Comparison of ENCODE assay signal across 15 cellular contexts in the genomic region with DNA sequence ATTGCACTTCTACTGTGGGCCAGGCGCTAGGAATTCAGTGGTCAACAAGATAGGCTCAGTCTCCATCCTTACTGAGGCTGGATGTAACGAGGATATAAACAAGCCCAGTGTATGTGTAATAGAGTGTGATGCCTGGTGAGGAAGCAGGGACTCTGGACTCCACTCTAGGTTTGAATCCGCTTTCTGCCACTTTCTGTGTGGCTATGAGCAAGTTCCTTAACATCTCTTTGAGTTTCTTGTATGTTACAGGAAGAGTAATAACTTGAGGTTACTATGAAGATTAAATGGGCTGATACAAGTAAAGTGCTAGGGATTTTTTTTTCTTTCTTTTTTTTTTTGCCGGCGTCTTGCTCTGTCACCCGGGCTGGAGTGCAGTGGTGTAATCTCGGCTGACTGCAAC. TPM values are rescaled to one million over a fixed set of nuclear protein-coding genes. Genes with fewer than 3 reads are reported as not detected.
DNase-seq lines count a peak whose midpoint lies in the region; ATAC-seq and TF ChIP-seq lines count a peak whose summit lies in the region.
"Had no signal": no experiment of that assay in that cellular context is flagged by ENCODE, and none has a peak within 500 bp of the region (broad histone marks: within the 10 kb centered on the region; RNA-seq: fewer than 3 reads in every experiment).

No MANE protein-coding gene starts in this region.

- H3K9me3 Mint-ChIP-seq in activated CD8-positive, alpha-beta memory T cell treated with anti-CD3 and anti-CD28 coated beads, Interleukin-2, amount 10 ng/mL, durations not matched to agents 7 days and 5 days (ENCODE audit: low read depth): no peaks in the 10 kb centered on the region
- H3K9me3 Mint-ChIP-seq in activated T-helper 1 cell treated with anti-CD3 and anti-CD28 coated beads, Interleukin-12 subunit alpha, Interleukin-12 subunit beta, Interleukin-2, Interleukin-4 antibody, amounts not matched to agents 30 ng/mL and 10 ng/mL and 1 ng/mL, durations not matched to agents 14 hours and 24 hours and 36 hours: no peaks in the 10 kb centered on the region

- H3K9me3 ChIP-seq in Peyer's patch (no peaks in the 10 kb centered on the region), left ventricle myocardium inferior (replicated peaks) (no peaks in the 10 kb centered on the region)
- H3K9me3 ChIP-seq: tibial artery had no signal

- no peaks in the 10 kb centered on the region for H3K27me3 Mint-ChIP-seq in activated CD8-positive, alpha-beta memory T cell treated with anti-CD3 and anti-CD28 coated beads, Interleukin-2, amount 10 ng/mL, durations not matched to agents 7 days and 5 days
- H3K27me3 Mint-ChIP-seq in activated T-helper 1 cell treated with anti-CD3 and anti-CD28 coated beads, Interleukin-12 subunit alpha, Interleukin-12 subunit beta, Interleukin-2, Interleukin-4 antibody, amounts not matched to agents 30 ng/mL and 10 ng/mL and 1 ng/mL, durations not matched to agents 14 hours and 24 hours and 36 hours (ENCODE audit: insufficient read depth): no peaks in the 10 kb centered on the region

- H3K27ac ChIP-seq in Peyer's patch (no peak overlapping the region), left ventricle myocardium inferior (replicated peaks) (no peak overlapping the region)
- H3K27ac ChIP-seq: RWPE1, tibial artery had no signal

- peak overlapping the region; percentile 36 for H3K4me3 Mint-ChIP-seq in activated CD8-positive, alpha-beta memory T cell treated with anti-CD3 and anti-CD28 coated beads, Interleukin-2, amount 10 ng/mL, durations not matched to agents 7 days and 5 days
- H3K4me3 Mint-ChIP-seq in activated T-helper 1 cell treated with anti-CD3 and anti-CD28 coated beads, Interleukin-12 subunit alpha, Interleukin-12 subunit beta, Interleukin-2, Interleukin-4 antibody, amounts not matched to agents 30 ng/mL and 10 ng/mL and 1 ng/mL, durations not matched to agents 14 hours and 24 hours and 36 hours: peak overlapping the region; percentile 72

- H3K36me3 ChIP-seq in Peyer's patch: no peaks in the 10 kb centered on the region
- H3K36me3 ChIP-seq in left ventricle myocardium inferior: no peaks in the 10 kb centered on the region
- H3K36me3 ChIP-seq: tibial artery had no signal

- no peak overlapping the region for H3K4me3 ChIP-seq in Peyer's patch
- no peak overlapping the region for H3K4me3 ChIP-seq in left ventricle myocardium inferior
- H3K4me3 ChIP-seq: lung, tibial artery had no signal

- peak; percentile 61 for DNase-seq in activated CD8-positive, alpha-beta memory T cell treated with anti-CD3 and anti-CD28 coated beads, Interleukin-2, amount 10 ng/mL, durations not matched to agents 7 days and 5 days
- no peak for DNase-seq in activated CD8-positive, alpha-beta memory T cell treated with anti-CD3 and anti-CD28 coated beads for 24 hours
- DNase-seq in activated T-helper 1 cell treated with anti-CD3 and anti-CD28 coated beads, Interleukin-12 subunit alpha, Interleukin-12 subunit beta, Interleukin-2, Interleukin-4 antibody, amounts not matched to agents 30 ng/mL and 10 ng/mL and 1 ng/mL, durations not matched to agents 14 hours and 24 hours and 36 hours (ENCODE audit: low spot score): no peak
- peak; percentile 35 for DNase-seq in stimulated activated CD8-positive, alpha-beta memory T cell treated with anti-CD3 and anti-CD28 coated beads, Interleukin-4, amount 100 ng/mL, for 48 hours
- DNase-seq in Peyer's patch: no peak
- DNase-seq in left ventricle myocardium inferior: no peak
- DNase-seq: DMS 273 treated with DMSO at 0.1 percent for 48 hours, Kasumi-1, NCI-H2029, small intestine, tibial artery had no signal

- TF ChIP-seq CTCF in Peyer's patch (IDR thresholded peaks at IDR 0.05) (no peak), left ventricle myocardium inferior (IDR thresholded peaks at IDR 0.05; ENCODE audit: borderline replicate concordance) (no peak)

- TF ChIP-seq POLR2A in Peyer's patch (IDR thresholded peaks at IDR 0.05): no peak

- ATAC-seq in activated CD8-positive, alpha-beta memory T cell treated with anti-CD3 and anti-CD28 coated beads, Interleukin-2, amount 10 ng/mL, durations not matched to agents 7 days and 5 days: peak; percentile 70
- peak; percentile 18 for ATAC-seq in HG02852 (IDR thresholded peaks at IDR 0.05; ENCODE audit: unreplicated experiment)
- no peak for ATAC-seq in HG03097 (IDR thresholded peaks at IDR 0.05; ENCODE audit: low FRiP score, unreplicated experiment)

- H3K4me1 ChIP-seq in Peyer's patch (peaks cover 0 to 28% (median 6%) of the 10 kb centered on the region in 4 donors), left ventricle myocardium inferior (peaks cover 36% of the 10 kb centered on the region)

- peak overlapping the region; percentile 85 for H3K27ac Mint-ChIP-seq in activated CD8-positive, alpha-beta memory T cell treated with anti-CD3 and anti-CD28 coated beads, Interleukin-2, amount 10 ng/mL, durations not matched to agents 7 days and 5 days
- H3K27ac Mint-ChIP-seq in activated T-helper 1 cell treated with anti-CD3 and anti-CD28 coated beads, Interleukin-12 subunit alpha, Interleukin-12 subunit beta, Interleukin-2, Interleukin-4 antibody, amounts not matched to agents 30 ng/mL and 10 ng/mL and 1 ng/mL, durations not matched to agents 14 hours and 24 hours and 36 hours: peak overlapping the region; percentile 99

- H3K4me1 Mint-ChIP-seq in activated CD8-positive, alpha-beta memory T cell treated with anti-CD3 and anti-CD28 coated beads, Interleukin-2, amount 10 ng/mL, durations not matched to agents 7 days and 5 days: peaks cover 97% of the 10 kb centered on the region
- peaks cover 96% of the 10 kb centered on the region for H3K4me1 Mint-ChIP-seq in activated T-helper 1 cell treated with anti-CD3 and anti-CD28 coated beads, Interleukin-12 subunit alpha, Interleukin-12 subunit beta, Interleukin-2, Interleukin-4 antibody, amounts not matched to agents 30 ng/mL and 10 ng/mL and 1 ng/mL, durations not matched to agents 14 hours and 24 hours and 36 hours (ENCODE audit: low read depth)

- H3K36me3 Mint-ChIP-seq in activated CD8-positive, alpha-beta memory T cell treated with anti-CD3 and anti-CD28 coated beads, Interleukin-2, amount 10 ng/mL, durations not matched to agents 7 days and 5 days: peaks cover 57% of the 10 kb centered on the region
- peaks cover 60% of the 10 kb centered on the region for H3K36me3 Mint-ChIP-seq in activated T-helper 1 cell treated with anti-CD3 and anti-CD28 coated beads, Interleukin-12 subunit alpha, Interleukin-12 subunit beta, Interleukin-2, Interleukin-4 antibody, amounts not matched to agents 30 ng/mL and 10 ng/mL and 1 ng/mL, durations not matched to agents 14 hours and 24 hours and 36 hours (ENCODE audit: low read depth)

- CTCF ChIA-PET in activated CD8-positive, alpha-beta memory T cell treated with anti-CD3 and anti-CD28 coated beads, Interleukin-2, amount 10 ng/mL, durations not matched to agents 7 days and 5 days (lab: Charles Lee): no interaction called here

- H3K27me3 ChIP-seq in Peyer's patch (no peaks in the 10 kb centered on the region), left ventricle myocardium inferior (ENCODE audit: low read depth) (peaks cover 8% of the 10 kb centered on the region)
- H3K27me3 ChIP-seq: tibial artery had no signal

- intact Hi-C loops in activated T-helper 1 cell treated with anti-CD3 and anti-CD28 coated beads, Interleukin-12 subunit alpha, Interleukin-12 subunit beta, Interleukin-2, Interleukin-4 antibody, amounts not matched to agents 30 ng/mL and 10 ng/mL and 1 ng/mL, durations not matched to agents 14 hours and 24 hours and 36 hours (cut with micrococcal nuclease): loop anchor here (1.0 kb wide), 2 partner anchors 8 to 11 kb away; no protein-coding TSS in a partner anchor
- intact Hi-C loops in left ventricle myocardium inferior (cut with micrococcal nuclease): no loop called here

RNA-seq across cellular contexts. Expression of gene DOCK2, which starts 12.4 kb away (rescaled TPM):
- total RNA-seq in activated CD8-positive, alpha-beta memory T cell treated with anti-CD3 and anti-CD28 coated beads, Interleukin-2, amount 10 ng/mL, durations not matched to agents 7 days and 5 days: 100 to 1,000 TPM; 271 to 321 TPM
- total RNA-seq in activated T-helper 1 cell treated with anti-CD3 and anti-CD28 coated beads, Interleukin-12 subunit alpha, Interleukin-12 subunit beta, Interleukin-2, Interleukin-4 antibody, amounts not matched to agents 30 ng/mL and 10 ng/mL and 1 ng/mL, durations not matched to agents 14 hours and 24 hours and 36 hours: 214 and 216 TPM in 2 replicates
- 100 to 1,000 TPM in 1 of 4 donors, 10 to 100 TPM in 3; 13.8 to 200 (median 17.8) TPM for total RNA-seq in Peyer's patch
- 4.2 TPM for total RNA-seq in left ventricle myocardium inferior

Comparison
In these comparisons a context has a peak if more than half of its experiments do, and no peak if none do; other contexts are left out.
1. DNase-seq: peak in activated CD8-positive, alpha-beta memory T cell treated with anti-CD3 and anti-CD28 coated beads, Interleukin-2, amount 10 ng/mL, durations not matched to agents 7 days and 5 days (single experiment) and stimulated activated CD8-positive, alpha-beta memory T cell treated with anti-CD3 and anti-CD28 coated beads, Interleukin-4, amount 100 ng/mL, for 48 hours (single experiment); none in activated CD8-positive, alpha-beta memory T cell treated with anti-CD3 and anti-CD28 coated beads for 24 hours (single experiment), activated T-helper 1 cell treated with anti-CD3 and anti-CD28 coated beads, Interleukin-12 subunit alpha, Interleukin-12 subunit beta, Interleukin-2, Interleukin-4 antibody, amounts not matched to agents 30 ng/mL and 10 ng/mL and 1 ng/mL, durations not matched to agents 14 hours and 24 hours and 36 hours (single experiment), Peyer's patch (0 of 3) and left ventricle myocardium inferior (single experiment).